8 cellular contexts compared by ENCODE assay signal in the genomic region with DNA sequence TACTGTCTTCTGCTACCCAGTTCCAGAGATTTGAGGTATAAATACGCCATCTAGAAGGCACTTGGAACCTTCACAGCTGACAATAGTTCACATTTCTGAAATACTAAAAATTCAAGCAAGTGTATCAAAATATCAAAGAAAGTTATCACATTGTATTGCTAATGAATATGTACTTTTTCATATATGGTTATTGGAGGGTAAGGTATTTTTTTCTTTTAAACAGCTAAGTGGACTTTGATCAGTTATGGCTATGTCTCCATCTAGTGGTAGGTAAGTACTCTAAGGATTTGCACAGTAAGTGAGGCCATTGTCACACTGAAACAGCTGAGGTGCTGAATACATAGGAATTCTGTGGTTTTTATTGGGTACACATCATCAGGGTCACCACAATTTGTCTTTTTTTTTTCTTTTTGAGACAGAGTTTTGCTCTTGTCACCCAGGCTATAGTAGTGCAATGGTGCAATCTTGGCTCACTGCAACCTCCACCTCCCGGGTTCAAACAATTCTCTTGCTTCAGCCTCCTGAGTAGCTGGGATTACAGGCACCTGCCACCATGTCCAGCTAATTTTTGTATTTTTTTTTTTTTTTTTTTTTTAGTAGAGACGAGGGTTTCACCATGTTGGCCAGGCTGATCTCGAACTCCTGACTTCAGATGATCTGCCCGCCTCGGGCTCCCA. TPM values are rescaled to one million over a fixed set of nuclear protein-coding genes. Genes with fewer than 3 reads are reported as not detected.
DNase-seq lines count a peak whose midpoint lies in the region; ATAC-seq and TF ChIP-seq lines count a peak whose summit lies in the region.

No MANE protein-coding gene starts in this region.

- H3K27ac Mint-ChIP-seq in CD14-positive monocyte = no peak overlapping the region
- no peak overlapping the region for H3K27ac Mint-ChIP-seq in natural killer cell treated with Interleukin-12 subunit alpha and Interleukin-12 subunit beta and Interleukin-15 and Interleukin-18, amount 100 ng/mL, for 72 hours

- H3K27me3 Mint-ChIP-seq in CD14-positive monocyte (ENCODE audit: low read depth in 3 of 3) = no peaks in the 10 kb centered on the region
- peaks cover 7% of the 10 kb centered on the region in 2 donors for H3K27me3 Mint-ChIP-seq in natural killer cell treated with Interleukin-12 subunit alpha and Interleukin-12 subunit beta and Interleukin-15 and Interleukin-18, amount 100 ng/mL, for 72 hours

- CTCF ChIA-PET in SK-N-SH (lab: Yijun Ruan, JAX) = interaction anchor here (0.6 to 4.1 kb wide), 39 partner anchors 8 to 750 kb away, joined by 3 to 30 read pairs (median 3); partner anchors contain the start of gene C4BPB

- no peaks in the 10 kb centered on the region for H3K36me3 Mint-ChIP-seq in CD14-positive monocyte
- H3K36me3 Mint-ChIP-seq in natural killer cell treated with Interleukin-12 subunit alpha and Interleukin-12 subunit beta and Interleukin-15 and Interleukin-18, amount 100 ng/mL, for 72 hours = no peaks in the 10 kb centered on the region

- TF ChIP-seq RAD21 in SK-N-SH (IDR thresholded peaks at IDR 0.05; ENCODE audit: low read length) = peak; percentile 76

- TF ChIP-seq POLR2A in esophagus squamous epithelium (IDR thresholded peaks at IDR 0.05) = no peak

- H3K9me3 ChIP-seq in SK-N-SH (no peaks in the 10 kb centered on the region), esophagus squamous epithelium (no peaks in the 10 kb centered on the region)

- intact Hi-C loops in CD14-positive monocyte (cut with micrococcal nuclease) (loop anchor here (5.0 to 10.0 kb wide), 3 partner anchors 88 to 323 kb away; partner anchors contain the start of gene C4BPB (in 1 of the 2)), esophagus squamous epithelium (cut with DNase I) (no loop called here)

- no peaks in the 10 kb centered on the region for H3K9me2 ChIP-seq in SK-N-SH

- no peak overlapping the region for H3K4me2 ChIP-seq in SK-N-SH

- no peak for TF ChIP-seq EP300 in SK-N-SH (IDR thresholded peaks at IDR 0.05; ENCODE audit: borderline replicate concordance in 1 of 2, low read depth in 1 of 2, low read length in 1 of 2)

- H3F3A ChIP-seq in SK-N-SH (replicated peaks; ENCODE audit: insufficient read depth) = peaks cover 3% of the 10 kb centered on the region

- H3K9ac ChIP-seq in SK-N-SH = no peak overlapping the region

- no peaks in the 10 kb centered on the region for H3K4me1 ChIP-seq in SK-N-SH (ENCODE audit: control insufficient read depth in 1 of 2, insufficient read depth in 2 of 2, low read depth in 1 of 2, low read length in 1 of 2)
- H3K4me1 ChIP-seq in esophagus squamous epithelium = no peaks in the 10 kb centered on the region

- H3K27ac ChIP-seq in SK-N-SH (ENCODE audit: low read depth in 2 of 2, low read length in 1 of 2) (no peak overlapping the region), esophagus squamous epithelium (no peak overlapping the region)

- DNase-seq in CD14-positive monocyte (ENCODE audit: low spot score) = no peak
- DNase-seq in NCI-H1105 (lab: John Stamatoyannopoulos, UW) = peak; percentile 53
- DNase-seq in SK-N-SH = peak; percentile 52
- no peak for DNase-seq in esophagus squamous epithelium (lab: John Stamatoyannopoulos, UW)
- DNase-seq in natural killer cell treated with Interleukin-12 subunit alpha and Interleukin-12 subunit beta and Interleukin-15 and Interleukin-18, amount 100 ng/mL, for 72 hours (ENCODE audit: low spot score) = no peak
- no peak for DNase-seq in stimulated activated CD4-positive, alpha-beta T cell treated with anti-CD3 and anti-CD28 coated beads, Interleukin-2, amount 100 ng/mL, for 48 hours

- peaks cover 28% of the 10 kb centered on the region for H3K4me1 Mint-ChIP-seq in CD14-positive monocyte
- H3K4me1 Mint-ChIP-seq in natural killer cell treated with Interleukin-12 subunit alpha and Interleukin-12 subunit beta and Interleukin-15 and Interleukin-18, amount 100 ng/mL, for 72 hours (ENCODE audit: low read depth in 2 of 2) = peaks cover 8 to 11% of the 10 kb centered on the region in 2 donors

- H3K4me3 Mint-ChIP-seq in CD14-positive monocyte = no peak overlapping the region
- no peak overlapping the region for H3K4me3 Mint-ChIP-seq in natural killer cell treated with Interleukin-12 subunit alpha and Interleukin-12 subunit beta and Interleukin-15 and Interleukin-18, amount 100 ng/mL, for 72 hours

- peak; percentile 59 for ATAC-seq in GM21423 (IDR thresholded peaks at IDR 0.05; ENCODE audit: unreplicated experiment)
- ATAC-seq in natural killer cell treated with Interleukin-12 subunit alpha and Interleukin-12 subunit beta and Interleukin-15 and Interleukin-18, amount 100 ng/mL, for 72 hours = peak; percentile 71 to 76
- ATAC-seq in HG02870 (IDR thresholded peaks at IDR 0.05; ENCODE audit: unreplicated experiment) = no peak

- H3K36me3 ChIP-seq in SK-N-SH (replicated peaks in 1 of 2; ENCODE audit: control insufficient read depth in 1 of 2, insufficient read depth in 2 of 2, low read length in 1 of 2) (no peaks in the 10 kb centered on the region), esophagus squamous epithelium (no peaks in the 10 kb centered on the region)

- H4K20me1 ChIP-seq in SK-N-SH (ENCODE audit: insufficient read depth) = no peaks in the 10 kb centered on the region

- POLR2A ChIA-PET in SK-N-SH (lab: Yijun Ruan, JAX) = no interaction called here

- H3K27me3 ChIP-seq in SK-N-SH (ENCODE audit: insufficient read depth) = peaks cover 32% of the 10 kb centered on the region; the same call in 1 of the 2 replicates
- H3K27me3 ChIP-seq in esophagus squamous epithelium = peaks cover 0 to 7% (median 0%) of the 10 kb centered on the region in 4 donors

- no peak overlapping the region for H2AFZ ChIP-seq in SK-N-SH (ENCODE audit: low read depth)

- H3K4me3 ChIP-seq in SK-N-SH (ENCODE audit: low read depth in 2 of 2, low read length in 1 of 2) (no peak overlapping the region; a peak in 1 of 4 replicates), esophagus squamous epithelium (no peak overlapping the region)

- WGBS in SK-N-SH (ENCODE audit: low lambda C conversion rate) = 23% methylated on average over 6 of the region's 6 CpGs
- 72 to 80% methylated on average over 6 of the region's 6 CpGs for WGBS in esophagus squamous epithelium, 2 donors

- H3K79me2 ChIP-seq in SK-N-SH (ENCODE audit: insufficient read depth) = no peaks in the 10 kb centered on the region

- TF ChIP-seq CTCF in CD14-positive monocyte (IDR thresholded peaks at IDR 0.05) = peak; percentile 85
- TF ChIP-seq CTCF in SK-N-SH (IDR thresholded peaks at IDR 0.05) = peak; percentile 93
- TF ChIP-seq CTCF in esophagus squamous epithelium (IDR thresholded peaks at IDR 0.05) = peak; percentile 41 to 81 (median 70)

- H3K9me3 Mint-ChIP-seq in CD14-positive monocyte = peaks cover 0 to 4% (median 2%) of the 10 kb centered on the region in 7 donors
- H3K9me3 Mint-ChIP-seq in natural killer cell treated with Interleukin-12 subunit alpha and Interleukin-12 subunit beta and Interleukin-15 and Interleukin-18, amount 100 ng/mL, for 72 hours = no peaks in the 10 kb centered on the region

TF ChIP-seq in SK-N-SH, 30 proteins besides CTCF, POLR2A, EP300 and RAD21:
- TF ChIP-seq SMC3 (IDR thresholded peaks at IDR 0.05; ENCODE audit: low read depth, low read length) (peak; percentile 61), FOXJ3 (CRISPR knock-in tag; IDR thresholded peaks at IDR 0.05) (no peak), YY1 (IDR thresholded peaks at IDR 0.05; ENCODE audit: low read depth) (no peak)

RNA-seq across cellular contexts. Expression of gene CR2, which starts 49.1 kb away (rescaled TPM):
- polyA plus RNA-seq in CD14-positive monocyte (under 1 TPM; 0.05 to 0.28 TPM), SK-N-SH (2012; rRNA removed) (not detected in 2 replicates)
- polyA plus RNA-seq in SK-N-SH (2012; cell fraction: cytosol; rRNA removed) = not detected in 2 replicates
- polyA plus RNA-seq in SK-N-SH (2012; cell fraction: nucleus; rRNA removed) = not detected in 2 replicates
- not detected for total RNA-seq in esophagus squamous epithelium
- not detected for total RNA-seq in natural killer cell treated with Interleukin-12 subunit alpha and Interleukin-12 subunit beta and Interleukin-15 and Interleukin-18, amount 100 ng/mL, for 72 hours

Comparison
In these comparisons a context has a peak if more than half of its experiments do, and no peak if none do; other contexts are left out.
1. DNase-seq: peak in NCI-H1105 (single experiment) and SK-N-SH (single experiment); none in CD14-positive monocyte (single experiment), esophagus squamous epithelium (single experiment), natural killer cell treated with Interleukin-12 subunit alpha and Interleukin-12 subunit beta and Interleukin-15 and Interleukin-18, amount 100 ng/mL, for 72 hours (single experiment) and stimulated activated CD4-positive, alpha-beta T cell treated with anti-CD3 and anti-CD28 coated beads, Interleukin-2, amount 100 ng/mL, for 48 hours (0 of 2).
2. Peak in every context shown above with its lines, with median percentiles within 50 percentile points of each other: CTCF ChIP-seq.